20 cellular contexts compared by ENCODE assay signal in the genomic region with DNA sequence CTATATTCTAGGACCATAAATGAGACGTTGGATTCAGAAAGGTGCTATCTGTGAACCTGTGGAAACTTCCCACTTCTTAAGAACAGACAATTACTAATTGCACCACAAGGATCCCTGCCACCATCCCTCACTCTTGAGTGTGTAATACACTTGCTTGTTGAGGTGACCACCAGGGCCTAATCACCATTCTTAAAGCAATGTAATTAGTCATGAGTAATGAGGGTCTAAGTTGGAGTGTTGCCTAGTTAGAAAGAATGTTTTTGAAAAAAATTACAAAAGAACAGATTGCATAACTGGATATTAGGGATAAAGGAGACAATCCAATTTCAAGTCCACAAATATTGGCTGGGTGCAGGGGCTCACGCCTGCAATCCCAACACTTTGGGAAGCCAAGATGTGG. TPM values are rescaled to one million over a fixed set of nuclear protein-coding genes. Genes with fewer than 3 reads are reported as not detected.
DNase-seq lines count a peak whose midpoint lies in the region; ATAC-seq, FAIRE-seq and TF ChIP-seq lines count a peak whose summit lies in the region.
"Had no signal": no experiment of that assay in that cellular context is flagged by ENCODE, and none has a peak within 500 bp of the region (broad histone marks: within the 10 kb centered on the region; RNA-seq: fewer than 3 reads in every experiment).

No MANE protein-coding gene starts in this region.

- H3K4me1 ChIP-seq in heart left ventricle (no peaks in the 10 kb centered on the region), SJCRH30 (no peaks in the 10 kb centered on the region)
- H3K4me1 ChIP-seq: BE2C had no signal

- H3K4me3 ChIP-seq in bronchial epithelial cell (ENCODE audit: low read depth, low read length): no peak overlapping the region
- H3K4me3 ChIP-seq in fibroblast of pulmonary artery (replicated peaks; ENCODE audit: low read depth, low read length): no peak overlapping the region
- H3K4me3 ChIP-seq in heart left ventricle: no peak overlapping the region
- H3K4me3 ChIP-seq in SJCRH30: no peak overlapping the region

- peaks cover 0 to 4% of the 10 kb centered on the region in 2 donors for H3K36me3 Mint-ChIP-seq in stimulated activated naive B cell treated with anti-CD40 and anti-IgM and Interleukin-4, amounts not matched to agents 10 μg/mL and 1 μg/mL and 100 μg/mL, for 72 hours

- H3K4me3 Mint-ChIP-seq in stimulated activated naive B cell treated with anti-CD40 and anti-IgM and Interleukin-4, amounts not matched to agents 10 μg/mL and 1 μg/mL and 100 μg/mL, for 72 hours: no peak overlapping the region
- H3K4me3 Mint-ChIP-seq: CD4-positive, alpha-beta T cell had no signal

- no peak for TF ChIP-seq POLR2A in heart left ventricle (IDR thresholded peaks at IDR 0.05)

- TF ChIP-seq CTCF in bronchial epithelial cell (IDR thresholded peaks at IDR 0.05; ENCODE audit: insufficient read depth, low read length, severe bottlenecking) (no peak), fibroblast of pulmonary artery (IDR thresholded peaks at IDR 0.05; ENCODE audit: low read length, missing control alignments) (no peak), heart left ventricle (IDR thresholded peaks at IDR 0.05) (no peak)

- no peaks in the 10 kb centered on the region for H3K36me3 ChIP-seq in bronchial epithelial cell (ENCODE audit: control insufficient read depth, insufficient read depth, low read length)
- no peaks in the 10 kb centered on the region for H3K36me3 ChIP-seq in heart left ventricle
- no peaks in the 10 kb centered on the region for H3K36me3 ChIP-seq in SJCRH30
- H3K36me3 ChIP-seq: BE2C had no signal

- no peak overlapping the region for H3K27ac ChIP-seq in heart left ventricle
- no peak overlapping the region for H3K27ac ChIP-seq in SJCRH30
- H3K27ac ChIP-seq: 22Rv1 had no signal

- intact Hi-C loops in heart left ventricle (cut with DNase I): no loop called here

- no peak for FAIRE-seq in bronchial epithelial cell (lab: Jason Lieb, UNC)
- FAIRE-seq: GM12891, H1 had no signal

- H3K9me3 ChIP-seq in heart left ventricle (peaks cover 0 to 7% (median 0%) of the 10 kb centered on the region in 12 donors), SJCRH30 (replicated peaks) (no peaks in the 10 kb centered on the region; the same call in 1 of the 2 replicates)
- H3K9me3 ChIP-seq: BE2C had no signal

- peak overlapping the region; percentile 31 for H3K27ac Mint-ChIP-seq in stimulated activated naive B cell treated with anti-CD40 and anti-IgM and Interleukin-4, amounts not matched to agents 10 μg/mL and 1 μg/mL and 100 μg/mL, for 72 hours
- H3K27ac Mint-ChIP-seq: CD4-positive, alpha-beta T cell had no signal

- no peak for ATAC-seq in stimulated activated naive B cell treated with anti-CD40 and anti-IgM and Interleukin-4, amounts not matched to agents 10 μg/mL and 1 μg/mL and 100 μg/mL, for 72 hours (replicated peaks)
- no peak for ATAC-seq in heart left ventricle
- ATAC-seq: Panc1 had no signal

- H3K9me3 Mint-ChIP-seq in stimulated activated naive B cell treated with anti-CD40 and anti-IgM and Interleukin-4, amounts not matched to agents 10 μg/mL and 1 μg/mL and 100 μg/mL, for 72 hours: peaks cover 0 to 6% of the 10 kb centered on the region in 2 donors

- no peaks in the 10 kb centered on the region for H3K4me1 Mint-ChIP-seq in stimulated activated naive B cell treated with anti-CD40 and anti-IgM and Interleukin-4, amounts not matched to agents 10 μg/mL and 1 μg/mL and 100 μg/mL, for 72 hours

- H3K27me3 ChIP-seq in bronchial epithelial cell (ENCODE audit: control insufficient read depth, insufficient read depth, low read length): no peaks in the 10 kb centered on the region
- H3K27me3 ChIP-seq in heart left ventricle: no peaks in the 10 kb centered on the region
- no peaks in the 10 kb centered on the region for H3K27me3 ChIP-seq in SJCRH30

- peak; percentile 17 for DNase-seq in NCI-H82 (lab: John Stamatoyannopoulos, UW)
- DNase-seq in NCI-H82 treated with DMSO at 0.1 percent for 48 hours (lab: John Stamatoyannopoulos, UW; ENCODE audit: unreplicated experiment): no peak
- DNase-seq in bronchial epithelial cell (ENCODE audit: low read depth): peak; percentile 22
- peak; percentile 39 for DNase-seq in fibroblast of pulmonary artery (ENCODE audit: low read depth)
- DNase-seq in stimulated activated naive B cell treated with anti-CD40 and anti-IgM and Interleukin-4, amounts not matched to agents 10 μg/mL and 1 μg/mL and 100 μg/mL, for 72 hours: no peak
- no peak for DNase-seq in activated CD8-positive, alpha-beta memory T cell treated with anti-CD3 and anti-CD28 coated beads, Interleukin-2, amount 50 U/mL, for 48 hours
- no peak for DNase-seq in heart left ventricle
- no peak for DNase-seq in SJCRH30
- DNase-seq: BE2C; CD4-positive, alpha-beta T cell; GDM1; MM.1S; NCI-H1092 treated with DMSO at 0.1 percent for 48 hours; NCI-H2081 treated with DMSO at 0.1 percent for 48 hours; NCI-H510A treated with DMSO at 0.1 percent for 48 hours; SHP77 had no signal

- WGBS in heart left ventricle, 4 donors: 91 to 95% (median 93%) methylated on average over 2 of the region's 2 CpGs

- H3K27me3 Mint-ChIP-seq in stimulated activated naive B cell treated with anti-CD40 and anti-IgM and Interleukin-4, amounts not matched to agents 10 μg/mL and 1 μg/mL and 100 μg/mL, for 72 hours: peaks cover 35 to 36% of the 10 kb centered on the region in 2 donors

RNA-seq across cellular contexts. Expression of a gene that starts 56.9 kb away (rescaled TPM):
- 69.4 and 71.6 TPM in 2 replicates for total RNA-seq in bronchial epithelial cell
- total RNA-seq in heart left ventricle: 10 to 100 TPM; 45.4 to 99.1 (median 63.2) TPM
- polyA plus RNA-seq in heart left ventricle: 10 to 100 TPM; 35.2 to 50.9 TPM
- total RNA-seq in SJCRH30 (2014; rRNA removed; shearing (Covaris generic)): 67.9 and 82.9 TPM in 2 replicates

Comparison
In these comparisons a context has a peak if more than half of its experiments do, and no peak if none do; other contexts are left out.
1. DNase-seq: peak in NCI-H82 (single experiment), bronchial epithelial cell (single experiment) and fibroblast of pulmonary artery (single experiment); none in NCI-H82 treated with DMSO at 0.1 percent for 48 hours (single experiment), stimulated activated naive B cell treated with anti-CD40 and anti-IgM and Interleukin-4, amounts not matched to agents 10 μg/mL and 1 μg/mL and 100 μg/mL, for 72 hours (single experiment), activated CD8-positive, alpha-beta memory T cell treated with anti-CD3 and anti-CD28 coated beads, Interleukin-2, amount 50 U/mL, for 48 hours (single experiment), heart left ventricle (0 of 5) and SJCRH30 (0 of 2).